ENCODE assay signal across 1 cellular context in the genomic region with DNA sequence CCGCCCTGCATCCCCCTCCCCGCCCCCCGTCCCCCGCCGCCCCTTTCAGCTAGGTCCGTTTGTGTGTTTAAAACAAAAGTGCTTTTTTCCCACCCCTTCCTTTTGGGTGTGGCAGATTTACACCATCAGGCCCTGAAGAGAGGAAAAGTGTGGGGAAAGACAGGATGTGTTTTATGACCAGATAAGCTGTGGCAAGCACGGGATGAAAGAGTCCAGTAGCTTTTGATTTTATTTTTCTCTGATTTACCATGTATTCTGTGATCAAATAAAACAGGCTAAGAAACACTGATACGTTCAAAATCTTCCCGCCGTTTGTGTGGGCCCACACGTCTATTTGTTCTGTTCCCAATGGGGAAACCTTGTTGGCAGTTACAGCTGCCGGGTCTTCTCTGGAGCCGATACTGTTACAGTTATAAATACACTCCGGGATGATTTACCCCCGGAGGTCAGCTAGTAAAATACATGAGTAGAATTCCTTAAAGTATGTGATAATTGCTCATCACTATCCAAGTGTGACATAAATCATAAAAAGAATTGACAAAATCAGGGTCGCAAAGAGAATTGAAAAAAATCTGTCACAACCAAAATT.
TF ChIP-seq lines count a peak whose summit lies in the region.

No MANE protein-coding gene starts in this region.

TF ChIP-seq in WTC11, 78 proteins besides CTCF, POLR2A, EP300 and RAD21 (continued from another document):
- TF ChIP-seq, protein P1, sequence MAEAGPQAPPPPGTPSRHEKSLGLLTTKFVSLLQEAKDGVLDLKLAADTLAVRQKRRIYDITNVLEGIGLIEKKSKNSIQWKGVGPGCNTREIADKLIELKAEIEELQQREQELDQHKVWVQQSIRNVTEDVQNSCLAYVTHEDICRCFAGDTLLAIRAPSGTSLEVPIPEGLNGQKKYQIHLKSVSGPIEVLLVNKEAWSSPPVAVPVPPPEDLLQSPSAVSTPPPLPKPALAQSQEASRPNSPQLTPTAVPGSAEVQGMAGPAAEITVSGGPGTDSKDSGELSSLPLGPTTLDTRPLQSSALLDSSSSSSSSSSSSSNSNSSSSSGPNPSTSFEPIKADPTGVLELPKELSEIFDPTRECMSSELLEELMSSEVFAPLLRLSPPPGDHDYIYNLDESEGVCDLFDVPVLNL (CRISPR knock-in tag; IDR thresholded peaks at IDR 0.05; ENCODE audit: borderline replicate concordance, low read depth): no peak
- TF ChIP-seq, protein P2, sequence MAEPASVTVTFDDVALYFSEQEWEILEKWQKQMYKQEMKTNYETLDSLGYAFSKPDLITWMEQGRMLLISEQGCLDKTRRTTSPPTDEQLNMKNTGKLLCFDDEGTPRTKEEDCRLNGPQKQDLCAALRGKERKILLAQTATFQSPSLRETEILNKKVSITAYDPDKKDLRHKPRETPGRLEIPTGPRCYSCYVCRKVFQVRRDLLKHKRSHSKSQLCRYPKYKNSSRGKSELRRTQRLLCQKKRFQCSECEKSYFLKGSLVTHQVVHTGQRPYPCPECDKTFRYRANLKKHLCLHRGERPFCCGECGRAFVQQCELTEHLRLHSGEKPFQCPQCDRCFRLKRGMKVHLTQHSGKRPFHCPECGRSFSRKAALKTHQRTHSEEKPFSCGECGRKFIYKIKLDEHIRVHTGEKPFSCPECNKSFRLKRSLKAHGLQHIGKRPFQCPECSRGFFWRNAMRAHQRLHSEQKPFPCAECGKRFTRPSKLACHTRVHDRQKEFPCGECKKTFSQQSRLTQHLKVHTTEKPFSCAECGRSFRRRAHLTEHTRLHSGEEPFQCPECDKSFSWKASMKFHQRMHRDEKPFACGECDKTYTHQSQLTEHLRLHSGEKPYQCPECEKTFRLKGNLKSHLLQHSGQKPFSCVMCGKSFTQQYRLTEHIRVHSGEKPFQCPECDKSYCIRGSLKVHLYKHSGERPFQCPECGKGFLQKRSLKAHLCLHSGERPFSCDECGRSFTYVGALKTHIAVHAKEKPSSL (CRISPR knock-in tag; conservative IDR thresholded peaks at IDR 0.05): no peak
- TF ChIP-seq SMAD4 (CRISPR knock-in tag; IDR thresholded peaks at IDR 0.05): no peak
TF ChIP-seq in WTC11: peak in this region for 0.
